Comparison of ENCODE assay signal across 31 cellular contexts in genomic region chr2:47471429-47472116, GRCh38.
"Had no signal": no experiment of that assay in that cellular context is flagged by ENCODE, and none has a peak within 500 bp of the region (broad histone marks: within the 10 kb centered on the region; RNA-seq: fewer than 3 reads in every experiment).

No MANE protein-coding gene starts in this region.

- H3K9me3 Mint-ChIP-seq: activated B cell treated with CpG ODN at 0.5 μM for 24 hours; activated CD8-positive, alpha-beta T cell treated with anti-CD3 and anti-CD28 coated beads for 36 hours; activated naive CD4-positive, alpha-beta T cell treated with anti-CD3 and anti-CD28 coated beads for 36 hours; activated naive CD4-positive, alpha-beta T cell treated with anti-CD3 and anti-CD28 coated beads, Interleukin-2, amount 50 U/mL, for 24 hours; activated naive CD8-positive, alpha-beta T cell treated with anti-CD3 and anti-CD28 coated beads for 36 hours; activated naive CD8-positive, alpha-beta T cell treated with anti-CD3 and anti-CD28 coated beads, Interleukin-2, amount 50 U/mL, for 24 hours; activated T-cell treated with anti-CD3 and anti-CD28 coated beads, Interleukin-2, amount 50 U/mL, for 4 hours; activated T-helper 17 cell treated with anti-CD3 and anti-CD28 coated beads, Interleukin-2, amount 50 U/mL, for 72 hours; effector memory CD8-positive, alpha-beta T cell had no signal

- H3K4me3 ChIP-seq: adrenal gland, body of pancreas, esophagus muscularis mucosa, gastrocnemius medialis, heart left ventricle had no signal

- DNase-seq: activated B cell treated with CpG ODN at 0.5 μM for 24 hours; activated CD4-positive, alpha-beta T cell treated with anti-CD3 and anti-CD28 coated beads for 48 hours; activated CD4-positive, alpha-beta T cell treated with anti-CD3 and anti-CD28 coated beads, Interleukin-2, amount 50 U/mL, for 1 hour; activated CD4-positive, alpha-beta T cell treated with anti-CD3 and anti-CD28 coated beads, Interleukin-2, amount 50 U/mL, for 48 hours; activated CD8-positive, alpha-beta memory T cell treated with anti-CD3 and anti-CD28 coated beads for 24 hours; activated CD8-positive, alpha-beta T cell treated with anti-CD3 and anti-CD28 coated beads for 36 hours; activated effector memory CD4-positive, alpha-beta T cell treated with Interleukin-2 at 50 U/mL for 16 hours; activated naive CD4-positive, alpha-beta T cell treated with anti-CD3 and anti-CD28 coated beads for 36 hours; activated naive CD8-positive, alpha-beta T cell treated with anti-CD3 and anti-CD28 coated beads for 36 hours; activated naive CD8-positive, alpha-beta T cell treated with anti-CD3 and anti-CD28 coated beads, Interleukin-2, amount 50 U/mL, for 24 hours; activated T-cell treated with anti-CD3 and anti-CD28 coated beads, Interleukin-2, amount 50 U/mL, for 4 hours; adrenal gland; amygdala; aorta; body of pancreas; caudate nucleus; cortex of kidney; dermis blood vessel endothelial cell; effector CD4-positive, alpha-beta T cell; effector memory CD8-positive, alpha-beta T cell; erythroblast; foreskin keratinocyte; gastrocnemius medialis; glutamatergic neuron; heart left ventricle; T-helper 2 cell had no signal

- H3K27ac Mint-ChIP-seq: activated B cell treated with CpG ODN at 0.5 μM for 24 hours; activated CD8-positive, alpha-beta T cell treated with anti-CD3 and anti-CD28 coated beads for 36 hours; activated naive CD4-positive, alpha-beta T cell treated with anti-CD3 and anti-CD28 coated beads for 36 hours; activated naive CD4-positive, alpha-beta T cell treated with anti-CD3 and anti-CD28 coated beads, Interleukin-2, amount 50 U/mL, for 24 hours; activated naive CD8-positive, alpha-beta T cell treated with anti-CD3 and anti-CD28 coated beads for 36 hours; activated naive CD8-positive, alpha-beta T cell treated with anti-CD3 and anti-CD28 coated beads, Interleukin-2, amount 50 U/mL, for 24 hours; activated T-helper 17 cell treated with anti-CD3 and anti-CD28 coated beads, Interleukin-2, amount 50 U/mL, for 72 hours; effector memory CD8-positive, alpha-beta T cell had no signal

- H3K9me3 ChIP-seq: adrenal gland, body of pancreas, esophagus muscularis mucosa, gastrocnemius medialis, heart left ventricle had no signal

- H3K27me3 Mint-ChIP-seq: activated B cell treated with CpG ODN at 0.5 μM for 24 hours; activated CD8-positive, alpha-beta T cell treated with anti-CD3 and anti-CD28 coated beads for 36 hours; activated naive CD4-positive, alpha-beta T cell treated with anti-CD3 and anti-CD28 coated beads, Interleukin-2, amount 50 U/mL, for 24 hours; activated naive CD8-positive, alpha-beta T cell treated with anti-CD3 and anti-CD28 coated beads for 36 hours; activated naive CD8-positive, alpha-beta T cell treated with anti-CD3 and anti-CD28 coated beads, Interleukin-2, amount 50 U/mL, for 24 hours; activated T-helper 17 cell treated with anti-CD3 and anti-CD28 coated beads, Interleukin-2, amount 50 U/mL, for 72 hours; effector memory CD8-positive, alpha-beta T cell had no signal

- H3K27me3 ChIP-seq: adrenal gland, body of pancreas, esophagus muscularis mucosa, foreskin keratinocyte, gastrocnemius medialis, heart left ventricle had no signal

- H3K4me1 ChIP-seq: adrenal gland, body of pancreas, esophagus muscularis mucosa, foreskin keratinocyte, gastrocnemius medialis, heart left ventricle had no signal

- H3K4me1 Mint-ChIP-seq: activated B cell treated with CpG ODN at 0.5 μM for 24 hours; activated naive CD4-positive, alpha-beta T cell treated with anti-CD3 and anti-CD28 coated beads, Interleukin-2, amount 50 U/mL, for 24 hours; activated naive CD8-positive, alpha-beta T cell treated with anti-CD3 and anti-CD28 coated beads for 36 hours; activated naive CD8-positive, alpha-beta T cell treated with anti-CD3 and anti-CD28 coated beads, Interleukin-2, amount 50 U/mL, for 24 hours; activated T-helper 17 cell treated with anti-CD3 and anti-CD28 coated beads, Interleukin-2, amount 50 U/mL, for 72 hours had no signal

- H3K27ac ChIP-seq: adrenal gland, body of pancreas, esophagus muscularis mucosa, foreskin keratinocyte, gastrocnemius medialis, heart left ventricle, VCaP had no signal

- H3K4me3 Mint-ChIP-seq: activated B cell treated with CpG ODN at 0.5 μM for 24 hours; activated CD8-positive, alpha-beta T cell treated with anti-CD3 and anti-CD28 coated beads for 36 hours; activated naive CD4-positive, alpha-beta T cell treated with anti-CD3 and anti-CD28 coated beads for 36 hours; activated naive CD4-positive, alpha-beta T cell treated with anti-CD3 and anti-CD28 coated beads, Interleukin-2, amount 50 U/mL, for 24 hours; activated naive CD8-positive, alpha-beta T cell treated with anti-CD3 and anti-CD28 coated beads for 36 hours; activated naive CD8-positive, alpha-beta T cell treated with anti-CD3 and anti-CD28 coated beads, Interleukin-2, amount 50 U/mL, for 24 hours; activated T-cell treated with anti-CD3 and anti-CD28 coated beads, Interleukin-2, amount 50 U/mL, for 4 hours; activated T-helper 17 cell treated with anti-CD3 and anti-CD28 coated beads, Interleukin-2, amount 50 U/mL, for 72 hours; effector memory CD8-positive, alpha-beta T cell had no signal

- H3K36me3 ChIP-seq: gastrocnemius medialis had no signal

- ATAC-seq: activated CD4-positive, CD25-positive, alpha-beta regulatory T cell treated with anti-CD3 and anti-CD28 coated beads, Interleukin-2, amount 50 U/mL, for 24 hours; activated CD8-positive, alpha-beta T cell treated with anti-CD3 and anti-CD28 coated beads for 36 hours; activated naive CD8-positive, alpha-beta T cell treated with anti-CD3 and anti-CD28 coated beads, Interleukin-2, amount 50 U/mL, for 24 hours; activated T-cell treated with anti-CD3 and anti-CD28 coated beads, Interleukin-2, amount 50 U/mL, for 4 hours; activated T-helper 17 cell treated with anti-CD3 and anti-CD28 coated beads, Interleukin-2, amount 50 U/mL, for 72 hours; body of pancreas; effector memory CD8-positive, alpha-beta T cell; foreskin keratinocyte; gastrocnemius medialis; heart left ventricle had no signal
